In genomic region chr6:81485395-81485794, GRCh38 we compare ENCODE assay signal across 28 cellular contexts.
"Had no signal": no experiment of that assay in that cellular context is flagged by ENCODE, and none has a peak within 500 bp of the region (broad histone marks: within the 10 kb centered on the region; RNA-seq: fewer than 3 reads in every experiment).

No MANE protein-coding gene starts in this region.

- DNase-seq: activated CD4-positive, alpha-beta T cell treated with anti-CD3 and anti-CD28 coated beads, Interleukin-2, amount 10 ng/mL, durations not matched to agents 24 days and 14 days; activated CD4-positive, alpha-beta T cell treated with anti-CD3 and anti-CD28 coated beads, Interleukin-2, amount 50 U/mL, for 4 hours; activated CD8-positive, alpha-beta T cell treated with anti-CD3 and anti-CD28 coated beads for 36 hours; activated effector memory CD4-positive, alpha-beta T cell treated with anti-CD3 and anti-CD28 coated beads, Interleukin-2, amount 50 U/mL, for 16 hours; activated naive CD4-positive, alpha-beta T cell; activated naive CD4-positive, alpha-beta T cell treated with anti-CD3 and anti-CD28 coated beads, Interleukin-2, amount 50 U/mL, for 16 hours; activated naive CD8-positive, alpha-beta T cell treated with anti-CD3 and anti-CD28 coated beads for 36 hours; activated T-cell treated with anti-CD3 and anti-CD28 coated beads, Interleukin-2, amount 50 U/mL, for 1 hour; activated T-cell treated with anti-CD3 and anti-CD28 coated beads, Interleukin-2, amount 50 U/mL, for 72 hours; amniotic stem cell; aorta; brain microvascular endothelial cell; central memory CD4-positive, alpha-beta T cell; NCI-H1105; NCI-H1417 treated with DMSO at 0.1 percent for 48 hours; NCI-H187 treated with DMSO at 0.1 percent for 48 hours; NCI-H2081; NCI-H2171 treated with DMSO at 0.1 percent for 48 hours; NCI-H2227 treated with DMSO at 0.1 percent for 48 hours; NCI-H446; NCI-H510A treated with DMSO at 0.1 percent for 48 hours; PC-3; Peyer's patch; RPMI8226; SHP77 treated with DMSO at 0.1 percent for 48 hours; SK-N-SH had no signal

- ATAC-seq: activated CD8-positive, alpha-beta T cell treated with anti-CD3 and anti-CD28 coated beads for 36 hours; activated T-cell treated with anti-CD3 and anti-CD28 coated beads, Interleukin-2, amount 50 U/mL, for 72 hours; activated T-helper 17 cell treated with anti-CD3 and anti-CD28 coated beads, Interleukin-2, amount 50 U/mL, for 72 hours; K562; PC-3 had no signal
